Comparison of ENCODE assay signal across 16 cellular contexts in the genomic region with DNA sequence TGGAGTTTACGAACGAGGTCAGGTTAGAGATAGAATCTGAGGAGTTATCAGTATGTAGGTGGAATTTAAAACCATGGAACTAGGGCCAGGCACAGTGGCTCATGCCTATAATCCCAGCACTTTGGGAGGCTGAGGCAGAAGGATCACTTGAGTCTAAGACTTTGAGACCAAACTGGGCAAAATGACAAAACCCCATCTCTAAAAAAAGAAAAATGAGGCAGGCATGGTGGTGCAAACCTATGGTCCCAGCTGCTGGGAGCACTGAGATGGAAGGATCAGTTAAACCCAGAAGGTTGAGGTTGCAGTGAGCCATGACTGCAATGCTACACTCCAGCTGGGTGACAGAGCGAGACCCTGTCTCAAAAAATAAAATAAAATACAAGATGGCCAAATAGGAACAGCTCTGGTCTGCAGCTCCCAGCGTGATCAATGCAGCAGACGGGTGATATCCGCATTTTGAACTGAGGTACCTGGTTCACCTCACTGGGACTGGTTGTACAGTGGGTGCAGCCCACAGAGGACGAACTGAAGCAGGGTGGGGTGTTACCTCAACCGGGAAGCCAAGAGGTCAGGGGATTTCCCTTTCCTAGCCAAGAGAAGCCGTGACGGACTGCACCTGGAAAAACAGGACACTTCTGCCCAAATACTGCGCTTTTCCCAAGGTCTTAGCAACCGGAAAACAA. TPM values are rescaled to one million over a fixed set of nuclear protein-coding genes. Genes with fewer than 3 reads are reported as not detected.
A peak's percentile ranks its signal among the peaks of the same experiment; 100 is the strongest.
DNase-seq lines count a peak whose midpoint lies in the region; ATAC-seq and TF ChIP-seq lines count a peak whose summit lies in the region.
"Had no signal": no experiment of that assay in that cellular context is flagged by ENCODE, and none has a peak within 500 bp of the region (broad histone marks: within the 10 kb centered on the region; RNA-seq: fewer than 3 reads in every experiment).

No MANE protein-coding gene starts in this region.

- peaks cover under 1% of the 10 kb centered on the region for H3K9me3 Mint-ChIP-seq in T-helper 2 cell treated with Interferon-gamma antibody and Interleukin-4, amounts not matched to agents 5 μg/mL and 100 μg/mL, for 36 hours
- peaks cover 6% of the 10 kb centered on the region for H3K9me3 Mint-ChIP-seq in activated naive CD8-positive, alpha-beta T cell treated with anti-CD3 and anti-CD28 coated beads, Interleukin-2, amount 10 ng/mL, durations not matched to agents 7 days and 5 days
- peaks cover 0 to 30% (median 16%) of the 10 kb centered on the region in 9 donors for H3K9me3 Mint-ChIP-seq in naive thymus-derived CD8-positive, alpha-beta T cell
- H3K9me3 Mint-ChIP-seq: central memory CD8-positive, alpha-beta T cell had no signal

- TF ChIP-seq POLR2A in transverse colon (IDR thresholded peaks at IDR 0.05) = no peak

- DNase-seq in T-helper 2 cell treated with Interferon-gamma antibody and Interleukin-4, amounts not matched to agents 5 μg/mL and 100 μg/mL, for 36 hours (ENCODE audit: low spot score) = no peak
- DNase-seq in T-helper 2 cell (no peak), GM13977 (ENCODE audit: low spot score) (no peak), heart right ventricle (no peak), transverse colon (no peak)
- no peak for DNase-seq in activated naive CD8-positive, alpha-beta T cell treated with anti-CD3 and anti-CD28 coated beads, Interleukin-2, amount 10 ng/mL, durations not matched to agents 7 days and 5 days
- DNase-seq in naive thymus-derived CD8-positive, alpha-beta T cell = peak in 1 of 10 donors; percentile 14
- DNase-seq: 8988T, foreskin fibroblast, left ventricle myocardium superior, naive B cell, NCI-H2029, NCI-H524 had no signal

- TF ChIP-seq CTCF in GM13977 (IDR thresholded peaks at IDR 0.05; ENCODE audit: extremely low read depth, insufficient read depth, missing control alignments) = peak; percentile 4
- TF ChIP-seq CTCF in heart right ventricle (IDR thresholded peaks at IDR 0.05) = no peak
- no peak for TF ChIP-seq CTCF in transverse colon (IDR thresholded peaks at IDR 0.05)

- H3K9me3 ChIP-seq in heart right ventricle (peaks cover 0 to 11% (median 0%) of the 10 kb centered on the region in 11 donors), transverse colon (no peaks in the 10 kb centered on the region)
- H3K9me3 ChIP-seq: suprapubic skin had no signal

- H3K4me1 Mint-ChIP-seq in T-helper 2 cell treated with Interferon-gamma antibody and Interleukin-4, amounts not matched to agents 5 μg/mL and 100 μg/mL, for 36 hours (ENCODE audit: low read depth) = peaks cover 18% of the 10 kb centered on the region
- H3K4me1 Mint-ChIP-seq in activated naive CD8-positive, alpha-beta T cell treated with anti-CD3 and anti-CD28 coated beads, Interleukin-2, amount 10 ng/mL, durations not matched to agents 7 days and 5 days = peaks cover 9% of the 10 kb centered on the region
- peaks cover 13 to 28% (median 21%) of the 10 kb centered on the region in 4 donors for H3K4me1 Mint-ChIP-seq in naive thymus-derived CD8-positive, alpha-beta T cell

- WGBS in heart right ventricle, 2 donors = 88 to 89% methylated on average over 12 of the region's 12 CpGs
- WGBS in transverse colon (ENCODE audit: low coverage in 1 of 2), 2 donors = 82 to 89% methylated on average over 6 to 12 of the region's 12 CpGs

- no peaks in the 10 kb centered on the region for H3K27me3 ChIP-seq in heart right ventricle
- H3K27me3 ChIP-seq in transverse colon = no peaks in the 10 kb centered on the region
- H3K27me3 ChIP-seq: suprapubic skin had no signal

- no peak overlapping the region for H3K4me3 ChIP-seq in heart right ventricle
- H3K4me3 ChIP-seq in transverse colon = no peak overlapping the region

- no peak for TF ChIP-seq EP300 in transverse colon (IDR thresholded peaks at IDR 0.05; ENCODE audit: low read depth)

- H3K4me1 ChIP-seq in heart right ventricle (peaks cover 0 to 42% (median 12%) of the 10 kb centered on the region in 9 donors), transverse colon (peaks cover 0 to 13% (median 2%) of the 10 kb centered on the region in 4 donors)

- H3K4me3 Mint-ChIP-seq in T-helper 2 cell treated with Interferon-gamma antibody and Interleukin-4, amounts not matched to agents 5 μg/mL and 100 μg/mL, for 36 hours = peak overlapping the region; percentile 68
- peak overlapping the region; percentile 57 for H3K4me3 Mint-ChIP-seq in activated naive CD8-positive, alpha-beta T cell treated with anti-CD3 and anti-CD28 coated beads, Interleukin-2, amount 10 ng/mL, durations not matched to agents 7 days and 5 days
- H3K4me3 Mint-ChIP-seq in naive thymus-derived CD8-positive, alpha-beta T cell = peak overlapping the region in 9 of 10 donors; percentile 26 to 74 (median 52)

- peaks cover 0 to 6% (median 0%) of the 10 kb centered on the region in 9 donors for H3K36me3 ChIP-seq in heart right ventricle
- H3K36me3 ChIP-seq in transverse colon = no peaks in the 10 kb centered on the region
- H3K36me3 ChIP-seq: suprapubic skin had no signal

- H3K27me3 Mint-ChIP-seq in T-helper 2 cell treated with Interferon-gamma antibody and Interleukin-4, amounts not matched to agents 5 μg/mL and 100 μg/mL, for 36 hours (ENCODE audit: low read depth) = no peaks in the 10 kb centered on the region
- H3K27me3 Mint-ChIP-seq in activated naive CD8-positive, alpha-beta T cell treated with anti-CD3 and anti-CD28 coated beads, Interleukin-2, amount 10 ng/mL, durations not matched to agents 7 days and 5 days = no peaks in the 10 kb centered on the region
- H3K27me3 Mint-ChIP-seq in naive thymus-derived CD8-positive, alpha-beta T cell = no peaks in the 10 kb centered on the region
- H3K27me3 Mint-ChIP-seq: central memory CD8-positive, alpha-beta T cell; naive B cell had no signal

- in situ Hi-C loops in GM13977 (cut with MboI; ENCODE audit: low pct_unique_long_range_greater_than_20kb, low sequenced_read_pairs, unreplicated experiment) = no loop called here
- in situ Hi-C loops in transverse colon (cut with MboI; ENCODE audit: low pct_ligation_motif_present in 1 of 4, low pct_unique_long_range_greater_than_20kb in 1 of 4, low sequenced_read_pairs in 3 of 4) = no loop called here

- intact Hi-C loops in heart right ventricle (cut with DNase I) (no loop called here), transverse colon (cut with DNase I; ENCODE audit: low total_unique reads) (no loop called here)

- POLR2A ChIA-PET in activated naive CD8-positive, alpha-beta T cell treated with anti-CD3 and anti-CD28 coated beads, Interleukin-2, amount 10 ng/mL, durations not matched to agents 7 days and 5 days (lab: Charles Lee) = no interaction called here
- POLR2A ChIA-PET in naive thymus-derived CD8-positive, alpha-beta T cell (lab: Charles Lee) = interaction anchor here (0.6 to 2.4 kb wide), 10 partner anchors 8 to 285 kb away, joined by 3 to 12 read pairs (median 4); partner anchors contain the start of genes PIK3CA, ZMAT3 and ZNF639

- H3K36me3 Mint-ChIP-seq in T-helper 2 cell treated with Interferon-gamma antibody and Interleukin-4, amounts not matched to agents 5 μg/mL and 100 μg/mL, for 36 hours (ENCODE audit: low read depth) = peaks cover 32% of the 10 kb centered on the region
- peaks cover 35% of the 10 kb centered on the region for H3K36me3 Mint-ChIP-seq in activated naive CD8-positive, alpha-beta T cell treated with anti-CD3 and anti-CD28 coated beads, Interleukin-2, amount 10 ng/mL, durations not matched to agents 7 days and 5 days
- peaks cover 11 to 26% (median 15%) of the 10 kb centered on the region in 3 donors for H3K36me3 Mint-ChIP-seq in naive thymus-derived CD8-positive, alpha-beta T cell

- no peak for ATAC-seq in activated naive CD8-positive, alpha-beta T cell treated with anti-CD3 and anti-CD28 coated beads, Interleukin-2, amount 10 ng/mL, durations not matched to agents 7 days and 5 days (ENCODE audit: low read depth)
- peak in 1 of 2 donors; percentile 37 for ATAC-seq in naive thymus-derived CD8-positive, alpha-beta T cell
- no peak for ATAC-seq in heart right ventricle
- no peak for ATAC-seq in HG02798 (IDR thresholded peaks at IDR 0.05; ENCODE audit: poor library complexity, unreplicated experiment)
- ATAC-seq: left ventricle myocardium superior had no signal

- H3K27ac Mint-ChIP-seq in T-helper 2 cell treated with Interferon-gamma antibody and Interleukin-4, amounts not matched to agents 5 μg/mL and 100 μg/mL, for 36 hours = peak overlapping the region; percentile 6
- H3K27ac Mint-ChIP-seq in activated naive CD8-positive, alpha-beta T cell treated with anti-CD3 and anti-CD28 coated beads, Interleukin-2, amount 10 ng/mL, durations not matched to agents 7 days and 5 days = peak overlapping the region; percentile 86
- H3K27ac Mint-ChIP-seq in naive thymus-derived CD8-positive, alpha-beta T cell = peak overlapping the region in 5 of 10 donors; percentile 26 to 92 (median 63)

- H3K27ac ChIP-seq in heart right ventricle (peak overlapping the region in 1 of 10 donors; percentile 41), transverse colon (no peak overlapping the region)
- H3K27ac ChIP-seq: suprapubic skin had no signal

RNA-seq across cellular contexts. Expression of gene ZMAT3, which starts 33.3 kb away (rescaled TPM):
- total RNA-seq in activated naive CD8-positive, alpha-beta T cell treated with anti-CD3 and anti-CD28 coated beads, Interleukin-2, amount 10 ng/mL, durations not matched to agents 7 days and 5 days = 10 to 100 TPM; 21.1 to 21.9 TPM
- 10 to 100 TPM; 17.7 to 22.8 TPM for total RNA-seq in naive thymus-derived CD8-positive, alpha-beta T cell
- polyA plus RNA-seq in naive thymus-derived CD8-positive, alpha-beta T cell = 10 to 100 TPM; 15.1 to 16.3 (median 15.7) TPM
- 10 to 100 TPM; 10.1 to 18.2 (median 13.1) TPM for total RNA-seq in heart right ventricle
- polyA plus RNA-seq in heart right ventricle = 1 to 10 TPM; 1.8 to 2.1 TPM
- 10 to 100 TPM in 2 of 4 donors, 1 to 10 TPM in 2; 6.4 to 11.7 (median 9.7) TPM for total RNA-seq in transverse colon
